In genomic region chr19:5827342-5827890, GRCh38 we compare ENCODE assay signal across 9 cellular contexts. TPM values are rescaled to one million over a fixed set of nuclear protein-coding genes. Genes with fewer than 3 reads are reported as not detected.
DNase-seq lines count a peak whose midpoint lies in the region; ATAC-seq and TF ChIP-seq lines count a peak whose summit lies in the region.
"Had no signal": no experiment of that assay in that cellular context is flagged by ENCODE, and none has a peak within 500 bp of the region (broad histone marks: within the 10 kb centered on the region; RNA-seq: fewer than 3 reads in every experiment).

No MANE protein-coding gene starts in this region.

- H3K27me3 ChIP-seq in mammary epithelial cell (ENCODE audit: insufficient read depth, low read length) (no peaks in the 10 kb centered on the region), lung (ENCODE audit: control insufficient read depth, insufficient read depth) (peaks cover 4% of the 10 kb centered on the region), tibial artery (peaks cover 3 to 77% of the 10 kb centered on the region in 2 donors)

- in situ Hi-C loops in mammary epithelial cell (cut with MboI; ENCODE audit: low sequenced_read_pairs in 2 of 2) = no loop called here
- in situ Hi-C loops in astrocyte of the spinal cord (cut with HindIII; ENCODE audit: low sequenced_read_pairs) = no loop called here

- H3K4me3 ChIP-seq in mammary epithelial cell (replicated peaks in 1 of 3; ENCODE audit: insufficient read depth in 1 of 3, low read depth in 2 of 3, low read length in 3 of 3) (no peak overlapping the region), astrocyte of the spinal cord (ENCODE audit: low read depth, low read length) (peak overlapping the region; percentile 42), lung (peak overlapping the region; percentile 25), tibial artery (peak overlapping the region; percentile 36 to 46)

- no peak for TF ChIP-seq POLR2A in GM18505 (IDR thresholded peaks at IDR 0.05; ENCODE audit: borderline replicate concordance, extremely low read depth, insufficient read depth, insufficient read length)

- H3K27ac Mint-ChIP-seq in MCF 10A (ENCODE audit: low read depth, unreplicated experiment) = no peak overlapping the region

- no peaks in the 10 kb centered on the region for H3K9me3 ChIP-seq in mammary epithelial cell (replicated peaks; ENCODE audit: insufficient read depth, low read length)
- peaks cover 0 to 2% of the 10 kb centered on the region in 2 donors for H3K9me3 ChIP-seq in lung (ENCODE audit: control insufficient read depth in 2 of 2, insufficient read depth in 1 of 2, low read length in 1 of 2)
- no peaks in the 10 kb centered on the region for H3K9me3 ChIP-seq in tibial artery

- ATAC-seq in lung (ENCODE audit: insufficient read depth, low FRiP score) = no peak
- no peak for ATAC-seq in GM18505 (IDR thresholded peaks at IDR 0.05; ENCODE audit: unreplicated experiment)
- ATAC-seq in GM18520 (IDR thresholded peaks at IDR 0.05; ENCODE audit: unreplicated experiment) = no peak
- no peak for ATAC-seq in GM21381 (IDR thresholded peaks at IDR 0.05; ENCODE audit: unreplicated experiment)

- no peaks in the 10 kb centered on the region for H3K79me2 ChIP-seq in mammary epithelial cell (ENCODE audit: insufficient read depth, low read length)

- H3K9ac ChIP-seq in mammary epithelial cell (ENCODE audit: insufficient read depth, low read length) = no peak overlapping the region

- H3K4me1 Mint-ChIP-seq in MCF 10A (ENCODE audit: insufficient read depth, unreplicated experiment) = peaks cover 13% of the 10 kb centered on the region

- H2AFZ ChIP-seq in mammary epithelial cell (ENCODE audit: low read depth, low read length) = no peak overlapping the region

- intact Hi-C loops in MCF 10A (cut with micrococcal nuclease) (no loop called here), mammary epithelial cell (cut with micrococcal nuclease) (no loop called here), tibial artery (cut with DNase I; ENCODE audit: low total_unique reads) (loop anchor here (5.0 kb wide), 1 partner anchor 1935 kb away; the partner anchor contains the start of gene CLEC4M)

- no peaks in the 10 kb centered on the region for H3K36me3 ChIP-seq in mammary epithelial cell (ENCODE audit: insufficient read depth, low read length)
- no peaks in the 10 kb centered on the region for H3K36me3 ChIP-seq in lung (ENCODE audit: control insufficient read depth in 2 of 2, insufficient read depth in 2 of 2, low read length in 2 of 2)
- no peaks in the 10 kb centered on the region for H3K36me3 ChIP-seq in tibial artery

- TF ChIP-seq CTCF in MCF 10A (IDR thresholded peaks at IDR 0.05; ENCODE audit: unreplicated experiment) = no peak
- TF ChIP-seq CTCF in mammary epithelial cell (conservative IDR thresholded peaks at IDR 0.05 in 1 of 2, IDR thresholded peaks at IDR 0.05 in 1 of 2; ENCODE audit: extremely low read depth in 1 of 2, insufficient read depth in 1 of 2, low read depth in 1 of 2, low read length in 2 of 2) = no peak
- TF ChIP-seq CTCF in astrocyte of the spinal cord (IDR thresholded peaks at IDR 0.05; ENCODE audit: low read depth, low read length) = no peak
- no peak for TF ChIP-seq CTCF in lung (IDR thresholded peaks at IDR 0.05; ENCODE audit: control extremely low read depth, extremely low read depth)
- no peak for TF ChIP-seq CTCF in tibial artery (IDR thresholded peaks at IDR 0.05)

- H3K9me3 Mint-ChIP-seq in MCF 10A (ENCODE audit: unreplicated experiment) = no peaks in the 10 kb centered on the region

- BruUV-seq in MCF 10A (replicated peaks; lab: Mats Ljungman, UMichigan) = no TSS peak
- no TSS peak for BruUV-seq in mammary epithelial cell (replicated peaks; lab: Mats Ljungman, UMichigan)

- no peaks in the 10 kb centered on the region for H3K27me3 Mint-ChIP-seq in MCF 10A (ENCODE audit: insufficient read depth, unreplicated experiment)

- no peaks in the 10 kb centered on the region for H3K4me1 ChIP-seq in mammary epithelial cell (ENCODE audit: insufficient read depth, low read length)
- peaks cover 0 to 5% of the 10 kb centered on the region in 2 donors for H3K4me1 ChIP-seq in lung (ENCODE audit: control insufficient read depth in 2 of 2, insufficient read depth in 2 of 2, low read length in 2 of 2)
- H3K4me1 ChIP-seq in tibial artery = peaks cover 0 to 24% (median 16%) of the 10 kb centered on the region in 4 donors

- 85% methylated on average over 26 of the region's 37 CpGs for whole genome bisulfite sequencing in mammary epithelial cell (ENCODE audit: low coverage, missing lambda C conversion rate)
- WGBS in lung, 2 donors = 16 to 25% methylated on average over 26 to 37 of the region's 37 CpGs

- dilution Hi-C loops in mammary epithelial cell (cut with HindIII; ENCODE audit: low sequenced_read_pairs) = no loop called here

- POLR2A ChIA-PET in MCF 10A (lab: Yijun Ruan, JAX) = interaction anchor here (0.9 to 2.8 kb wide), 5 partner anchors 37 to 76 kb away, joined by 3 to 32 read pairs (median 5); partner anchors contain the start of genes DUS3L, NDUFA11 and VMAC

- CTCF ChIA-PET in MCF 10A (lab: Yijun Ruan, JAX) (interaction anchor here (0.6 to 2.3 kb wide), 2 partner anchors 23 to 42 kb away, joined by 3 to 12 read pairs; no protein-coding TSS in a partner anchor), mammary epithelial cell (lab: Charles Lee; ENCODE audit: low non-redundant PET) (no interaction called here)

- DNase-seq in MCF 10A (ENCODE audit: unreplicated experiment) (no peak), mammary epithelial cell (no peak), astrocyte of the spinal cord (ENCODE audit: low read depth, low spot score) (no peak), lung (ENCODE audit: low spot score) (no peak), tibial artery (no peak)

- peak overlapping the region; percentile 75 for H3K4me3 Mint-ChIP-seq in MCF 10A (ENCODE audit: unreplicated experiment)

- H3K4me2 ChIP-seq in mammary epithelial cell (ENCODE audit: insufficient read depth, low read depth, low read length) = no peak overlapping the region

- no peaks in the 10 kb centered on the region for H4K20me1 ChIP-seq in mammary epithelial cell (ENCODE audit: insufficient read depth, low read length)

- no peaks in the 10 kb centered on the region for H3K36me3 Mint-ChIP-seq in MCF 10A (ENCODE audit: insufficient read depth, unreplicated experiment)

- H3K27ac ChIP-seq in mammary epithelial cell (ENCODE audit: insufficient read depth, low read depth, low read length) (no peak overlapping the region), lung (ENCODE audit: low read depth in 1 of 2, low read length in 1 of 2) (peak overlapping the region in 1 of 2 donors; percentile 89), tibial artery (no peak overlapping the region)

RNA-seq across cellular contexts. Expression of gene FUT6, which starts 12.1 kb away (rescaled TPM):
- total RNA-seq in MCF 10A (2022) (not detected in 2 replicates), mammary epithelial cell (under 1 TPM in 1 of 2 donors, not detected in 1; 0.17 TPM), lung (1 to 10 TPM in 1 of 2 donors, not detected in 1; 1.9 TPM)
- polyA plus RNA-seq in mammary epithelial cell (not detected), lung (1 to 10 TPM in 1 of 2 donors, under 1 TPM in 1; 0.67 to 2.6 TPM)
- polyA minus RNA-seq in mammary epithelial cell = not detected
- total RNA-seq: glomerular endothelial cell had no signal

RNA-seq across cellular contexts. Expression of gene NRTN, which starts 22.5 kb away (rescaled TPM):
- total RNA-seq in MCF 10A (2022) (0.56 and 0.75 TPM in 2 replicates), mammary epithelial cell (under 1 TPM in 1 of 2 donors, not detected in 1; 0.17 TPM), lung (1 to 10 TPM in 1 of 2 donors, under 1 TPM in 1; 0.23 to 3.3 TPM)
- polyA plus RNA-seq in mammary epithelial cell (not detected), lung (1 to 10 TPM; 1.2 to 1.7 TPM)
- polyA minus RNA-seq in mammary epithelial cell = not detected
- total RNA-seq: glomerular endothelial cell had no signal

RNA-seq across cellular contexts. Expression of gene FUT3, which starts 23.8 kb away (rescaled TPM):
- total RNA-seq in MCF 10A (2022) (0.22 and 0.51 TPM in 2 replicates), mammary epithelial cell (1 to 10 TPM in 1 of 2 donors, under 1 TPM in 1; 0.67 to 1.0 TPM), lung (10 to 100 TPM in 1 of 2 donors, 1 to 10 TPM in 1; 1.5 to 31.4 TPM)
- polyA plus RNA-seq in mammary epithelial cell (0.45 TPM), lung (10 to 100 TPM; 11.3 to 25.1 TPM)
- not detected for polyA minus RNA-seq in mammary epithelial cell
- total RNA-seq: glomerular endothelial cell had no signal

RNA-seq across cellular contexts. Expression of gene DUS3L, which starts 36.5 kb away (rescaled TPM):
- 53.5 and 77.6 TPM in 2 replicates for total RNA-seq in MCF 10A (2022)
- total RNA-seq in mammary epithelial cell = 10 to 100 TPM; 25.5 to 47.0 TPM
- 22.2 TPM for polyA plus RNA-seq in mammary epithelial cell
- polyA minus RNA-seq in mammary epithelial cell = 24.1 TPM
- 10 to 100 TPM; 18.5 to 47.0 TPM for total RNA-seq in lung
- 10 to 100 TPM; 32.7 to 40.8 TPM for polyA plus RNA-seq in lung

RNA-seq across cellular contexts. Expression of gene PRR22, which starts 42.9 kb away (rescaled TPM):
- total RNA-seq in MCF 10A (2022) (6.4 and 9.4 TPM in 2 replicates), mammary epithelial cell (1 to 10 TPM in 1 of 2 donors, under 1 TPM in 1; 0.50 to 6.0 TPM), lung (1 to 10 TPM in 1 of 2 donors, under 1 TPM in 1; 0.20 to 6.1 TPM)
- polyA plus RNA-seq in mammary epithelial cell (1.00 TPM), lung (1 to 10 TPM; 2.6 to 6.8 TPM)
- not detected for polyA minus RNA-seq in mammary epithelial cell

Comparison
In these comparisons a context has a peak if more than half of its experiments do, and no peak if none do; other contexts are left out.
1. H3K4me3 ChIP-seq: peak in astrocyte of the spinal cord (single experiment), lung (single experiment) and tibial artery (2 of 2); none in mammary epithelial cell (0 of 3).